14 cellular contexts compared by ENCODE assay signal in genomic region chr20:535958-536357, GRCh38. TPM values are rescaled to one million over a fixed set of nuclear protein-coding genes. Genes with fewer than 3 reads are reported as not detected.
A peak's percentile ranks its signal among the peaks of the same experiment; 100 is the strongest.
DNase-seq lines count a peak whose midpoint lies in the region; ATAC-seq, FAIRE-seq and TF ChIP-seq lines count a peak whose summit lies in the region.
"Had no signal": no experiment of that assay in that cellular context is flagged by ENCODE, and none has a peak within 500 bp of the region (broad histone marks: within the 10 kb centered on the region; RNA-seq: fewer than 3 reads in every experiment).

No MANE protein-coding gene starts in this region.

- dilution Hi-C loops in keratinocyte (cut with MboI; ENCODE audit: extremely low pct_ligation_motif_present, low sequenced_read_pairs), result no loop called here

- peak overlapping the region; percentile 33 for H3K27ac ChIP-seq in keratinocyte (ENCODE audit: control insufficient read depth, insufficient read depth, low read length)
- no peak overlapping the region for H3K27ac ChIP-seq in thoracic aorta
- H3K27ac ChIP-seq in tibial artery, result peak overlapping the region in 1 of 2 donors; percentile 2

- no peaks in the 10 kb centered on the region for H3K9me1 ChIP-seq in keratinocyte (ENCODE audit: control insufficient read depth, extremely low read depth, insufficient read depth, low read length)

- H3K27me3 Mint-ChIP-seq in activated naive CD8-positive, alpha-beta T cell, result no peaks in the 10 kb centered on the region
- H3K27me3 Mint-ChIP-seq in activated naive CD8-positive, alpha-beta T cell treated with anti-CD3 and anti-CD28 coated beads, Interleukin-2, amount 50 U/mL, for 24 hours, result no peaks in the 10 kb centered on the region

- peak; percentile 20 for FAIRE-seq in keratinocyte (lab: Jason Lieb, UNC)
- FAIRE-seq: endometrium, kidney, RCC 7860 had no signal

- peak overlapping the region; percentile 34 for H3K27ac Mint-ChIP-seq in activated naive CD8-positive, alpha-beta T cell
- no peak overlapping the region for H3K27ac Mint-ChIP-seq in activated naive CD8-positive, alpha-beta T cell treated with anti-CD3 and anti-CD28 coated beads, Interleukin-2, amount 50 U/mL, for 24 hours

- peak overlapping the region; percentile 50 for H3K4me2 ChIP-seq in keratinocyte (ENCODE audit: control insufficient read depth, extremely low read depth, insufficient read depth, low read depth, low read length)

- H3K4me1 ChIP-seq in keratinocyte (ENCODE audit: control insufficient read depth, extremely low read depth, insufficient read depth, low read length) (peaks cover 29% of the 10 kb centered on the region), thoracic aorta (ENCODE audit: control insufficient read depth in 1 of 2, low read depth in 2 of 2) (peaks cover 36 to 77% of the 10 kb centered on the region in 2 donors), tibial artery (peaks cover 0 to 87% (median 43%) of the 10 kb centered on the region in 4 donors)

- no peak for ATAC-seq in activated naive CD8-positive, alpha-beta T cell treated with anti-CD3 and anti-CD28 coated beads, Interleukin-2, amount 50 U/mL, for 24 hours
- ATAC-seq in thoracic aorta (ENCODE audit: insufficient number of reproducible peaks, low FRiP score, low read depth), result peak; percentile 39
- ATAC-seq in HG02798 (IDR thresholded peaks at IDR 0.05; ENCODE audit: poor library complexity, unreplicated experiment), result no peak
- no peak for ATAC-seq in HG03521 (IDR thresholded peaks at IDR 0.05; ENCODE audit: unreplicated experiment)

- no peaks in the 10 kb centered on the region for H3K27me3 ChIP-seq in keratinocyte (ENCODE audit: control insufficient read depth, extremely low read depth, insufficient read depth, low read length)
- H3K27me3 ChIP-seq in thoracic aorta (replicated peaks; ENCODE audit: insufficient read depth), result no peaks in the 10 kb centered on the region
- H3K27me3 ChIP-seq in tibial artery, result no peaks in the 10 kb centered on the region

- H3K9ac ChIP-seq in keratinocyte (ENCODE audit: control insufficient read depth, extremely low read depth, insufficient read depth, low read length), result peak overlapping the region; percentile 24

- H3K36me3 ChIP-seq in keratinocyte (ENCODE audit: control insufficient read depth in 2 of 2, extremely low read depth in 1 of 2, insufficient read depth in 2 of 2, low read length in 2 of 2) (peaks cover 0 to 18% of the 10 kb centered on the region in 2 experiments), thoracic aorta (no peaks in the 10 kb centered on the region), tibial artery (no peaks in the 10 kb centered on the region)

- peaks cover 4% of the 10 kb centered on the region for H3K36me3 Mint-ChIP-seq in activated naive CD8-positive, alpha-beta T cell
- H3K36me3 Mint-ChIP-seq in activated naive CD8-positive, alpha-beta T cell treated with anti-CD3 and anti-CD28 coated beads, Interleukin-2, amount 50 U/mL, for 24 hours (ENCODE audit: low read depth), result peaks cover 39% of the 10 kb centered on the region

- DNase-seq in activated naive CD8-positive, alpha-beta T cell treated with anti-CD3 and anti-CD28 coated beads, Interleukin-2, amount 50 U/mL, for 24 hours, result no peak
- DNase-seq in astrocyte of the spinal cord (ENCODE audit: low read depth, low spot score) (peak; percentile 14), keratinocyte (ENCODE audit: low read depth, low spot score) (no peak), thoracic aorta (ENCODE audit: low spot score) (no peak), tibial artery (no peak)
- DNase-seq: GF-D8; kidney; NCI-H1436 treated with DMSO at 0.1 percent for 48 hours; stimulated activated CD8-positive, alpha-beta memory T cell treated with anti-CD3 and anti-CD28 coated beads, Interleukin-4, amount 100 ng/mL, for 48 hours had no signal

- intact Hi-C loops in tibial artery (cut with DNase I; ENCODE audit: low total_unique reads), result loop anchor here (10.0 kb wide), 1 partner anchor 181 kb away; no protein-coding TSS in a partner anchor

- peaks cover 99% of the 10 kb centered on the region for H3K79me2 ChIP-seq in keratinocyte (ENCODE audit: control insufficient read depth, insufficient read depth, low read length)

- no peaks in the 10 kb centered on the region for H3K9me3 Mint-ChIP-seq in activated naive CD8-positive, alpha-beta T cell (ENCODE audit: low read depth)
- H3K9me3 Mint-ChIP-seq in activated naive CD8-positive, alpha-beta T cell treated with anti-CD3 and anti-CD28 coated beads, Interleukin-2, amount 50 U/mL, for 24 hours, result no peaks in the 10 kb centered on the region

- peak overlapping the region; percentile 54 for H3K4me3 Mint-ChIP-seq in activated naive CD8-positive, alpha-beta T cell
- no peak overlapping the region for H3K4me3 Mint-ChIP-seq in activated naive CD8-positive, alpha-beta T cell treated with anti-CD3 and anti-CD28 coated beads, Interleukin-2, amount 50 U/mL, for 24 hours

- TF ChIP-seq CTCF in astrocyte of the spinal cord (IDR thresholded peaks at IDR 0.05; ENCODE audit: low read depth, low read length) (no peak), keratinocyte (optimal IDR thresholded peaks at IDR 0.05 in 1 of 3, IDR thresholded peaks at IDR 0.05 in 1 of 3, conservative IDR thresholded peaks at IDR 0.05 in 1 of 3; ENCODE audit: extremely low read depth in 1 of 3, insufficient read depth in 2 of 3, low read length in 3 of 3) (no peak), thoracic aorta (IDR thresholded peaks at IDR 0.05) (no peak), tibial artery (IDR thresholded peaks at IDR 0.05) (no peak)

- no peaks in the 10 kb centered on the region for H3K9me3 ChIP-seq in keratinocyte (ENCODE audit: control insufficient read depth, low read depth, low read length)
- H3K9me3 ChIP-seq in thoracic aorta, result no peaks in the 10 kb centered on the region
- no peaks in the 10 kb centered on the region for H3K9me3 ChIP-seq in tibial artery

- peaks cover 11% of the 10 kb centered on the region for H4K20me1 ChIP-seq in keratinocyte (ENCODE audit: control insufficient read depth, extremely low read depth, insufficient read depth, low read length)

- peaks cover 88% of the 10 kb centered on the region for H3K4me1 Mint-ChIP-seq in activated naive CD8-positive, alpha-beta T cell (ENCODE audit: low read depth)
- peaks cover 85% of the 10 kb centered on the region for H3K4me1 Mint-ChIP-seq in activated naive CD8-positive, alpha-beta T cell treated with anti-CD3 and anti-CD28 coated beads, Interleukin-2, amount 50 U/mL, for 24 hours

- H3K4me3 ChIP-seq in astrocyte of the spinal cord (ENCODE audit: low read depth, low read length), result no peak overlapping the region
- H3K4me3 ChIP-seq in keratinocyte (ENCODE audit: control insufficient read depth in 2 of 3, extremely low read depth in 1 of 3, insufficient read depth in 2 of 3, low read depth in 1 of 3, low read length in 3 of 3), result peak overlapping the region in 1 of 3 experiments; percentile 16
- H3K4me3 ChIP-seq in thoracic aorta, result peak overlapping the region; percentile 9
- no peak overlapping the region for H3K4me3 ChIP-seq in tibial artery

- no peak overlapping the region for H2AFZ ChIP-seq in keratinocyte (ENCODE audit: control insufficient read depth, low read length)

- in situ Hi-C loops in astrocyte of the spinal cord (cut with HindIII; ENCODE audit: low sequenced_read_pairs), result no loop called here

RNA-seq across cellular contexts. Expression of gene CSNK2A1, which starts 7.6 kb away (rescaled TPM):
- polyA plus RNA-seq in keratinocyte, result 79.7 to 122 TPM (median 115 TPM) in 3 replicates
- polyA plus RNA-seq in keratinocyte (2011; ENCODE audit: low read depth), result 49.8 TPM
- polyA plus RNA-seq in keratinocyte (2011; cell fraction: cytosol; rRNA removed), result 109 and 168 TPM in 2 replicates
- 101 and 120 TPM in 2 replicates for polyA plus RNA-seq in keratinocyte (2011; cell fraction: nucleus; rRNA removed)
- 89.5 and 103 TPM in 2 replicates for polyA plus RNA-seq in keratinocyte (2012; ENCODE audit: low replicate concordance)
- polyA minus RNA-seq in keratinocyte, result 125 to 227 TPM (median 174 TPM) in 3 replicates
- 97.1 TPM for polyA minus RNA-seq in keratinocyte (2011; cell fraction: cytosol; rRNA and poly(A)+ RNA removed)
- polyA minus RNA-seq in keratinocyte (2011; cell fraction: nucleus; rRNA and poly(A)+ RNA removed), result 70.8 and 115 TPM in 2 replicates
- total RNA-seq in thoracic aorta, result 10 to 100 TPM; 83.9 to 90.7 TPM
